Comparison of ENCODE assay signal across 17 cellular contexts in genomic region chr6:131636880-131637792, GRCh38. TPM values are rescaled to one million over a fixed set of nuclear protein-coding genes. Genes with fewer than 3 reads are reported as not detected.
DNase-seq lines count a peak whose midpoint lies in the region; ATAC-seq and TF ChIP-seq lines count a peak whose summit lies in the region.
"Had no signal": no experiment of that assay in that cellular context is flagged by ENCODE, and none has a peak within 500 bp of the region (broad histone marks: within the 10 kb centered on the region; RNA-seq: fewer than 3 reads in every experiment).

TSS of gene ENPP3 (plus strand) at chr6:131637302. CDS start at chr6:131637385, 83 bp downstream.

- peaks cover 0 to 2% (median 0%) of the 10 kb centered on the region in 4 donors for H3K4me1 ChIP-seq in Peyer's patch
- no peaks in the 10 kb centered on the region for H3K4me1 ChIP-seq in naive thymus-derived CD4-positive, alpha-beta T cell (ENCODE audit: control insufficient read depth in 2 of 2, insufficient read depth in 2 of 2, low read length in 2 of 2)
- H3K4me1 ChIP-seq in right cardiac atrium (ENCODE audit: control insufficient read depth, insufficient read depth, low read length): no peaks in the 10 kb centered on the region
- H3K4me1 ChIP-seq: lower lobe of right lung had no signal

- H3K9me3 Mint-ChIP-seq in naive thymus-derived CD4-positive, alpha-beta T cell: peaks cover 0 to 1% (median 0%) of the 10 kb centered on the region in 11 donors
- H3K9me3 Mint-ChIP-seq: activated naive CD4-positive, alpha-beta T cell treated with anti-CD3 and anti-CD28 coated beads for 36 hours had no signal

- no peaks in the 10 kb centered on the region for H3K4me1 Mint-ChIP-seq in naive thymus-derived CD4-positive, alpha-beta T cell

- H3K27ac ChIP-seq in Peyer's patch: no peak within 1 kb of the TSS
- H3K27ac ChIP-seq in naive thymus-derived CD4-positive, alpha-beta T cell (ENCODE audit: low read depth, low read length): no peak within 1 kb of the TSS
- no peak within 1 kb of the TSS for H3K27ac ChIP-seq in right cardiac atrium (ENCODE audit: low read length)
- H3K27ac ChIP-seq: cardiac muscle cell, lower lobe of right lung, spleen had no signal

- no peaks in the 10 kb centered on the region for H3K9me3 ChIP-seq in Peyer's patch
- H3K9me3 ChIP-seq in naive thymus-derived CD4-positive, alpha-beta T cell (ENCODE audit: control insufficient read depth in 2 of 3, low read length in 3 of 3): no peaks in the 10 kb centered on the region
- no peaks in the 10 kb centered on the region for H3K9me3 ChIP-seq in right cardiac atrium (ENCODE audit: control insufficient read depth, low read length)
- H3K9me3 ChIP-seq: lower lobe of right lung, spleen had no signal

- no peaks in the 10 kb centered on the region for H3K27me3 ChIP-seq in Peyer's patch
- H3K27me3 ChIP-seq in naive thymus-derived CD4-positive, alpha-beta T cell (ENCODE audit: control insufficient read depth in 2 of 2, insufficient read depth in 2 of 2, low read length in 2 of 2): no peaks in the 10 kb centered on the region
- no peaks in the 10 kb centered on the region for H3K27me3 ChIP-seq in right cardiac atrium (ENCODE audit: control insufficient read depth, insufficient read depth)
- H3K27me3 ChIP-seq: cardiac muscle cell, spleen had no signal

- intact Hi-C loops in naive thymus-derived CD4-positive, alpha-beta T cell (cut with micrococcal nuclease): no loop called here
- intact Hi-C loops in right cardiac atrium (cut with DNase I): no loop called here

- peak within 1 kb of the TSS in 2 of 4 donors; percentile 0 to 27 for H3K4me3 ChIP-seq in Peyer's patch
- H3K4me3 ChIP-seq in epithelial cell of proximal tubule (ENCODE audit: low read depth, low read length): peak within 1 kb of the TSS; percentile 4
- H3K4me3 ChIP-seq in naive thymus-derived CD4-positive, alpha-beta T cell (ENCODE audit: low read length): no peak within 1 kb of the TSS
- H3K4me3 ChIP-seq in right cardiac atrium (ENCODE audit: low read length): no peak within 1 kb of the TSS
- H3K4me3 ChIP-seq: cardiac muscle cell, lower lobe of right lung, spleen had no signal

- TF ChIP-seq CTCF in Peyer's patch (IDR thresholded peaks at IDR 0.05) (no peak), epithelial cell of proximal tubule (conservative IDR thresholded peaks at IDR 0.05; ENCODE audit: low read depth, low read length) (no peak)

- DNase-seq in AG20443 (ENCODE audit: low spot score): peak; percentile 29
- no peak for DNase-seq in Peyer's patch
- DNase-seq in epithelial cell of proximal tubule (ENCODE audit: low read depth): no peak
- DNase-seq in naive thymus-derived CD4-positive, alpha-beta T cell: no peak
- DNase-seq in right cardiac atrium: no peak
- no peak for DNase-seq in SKM-1 treated with dmso at 0.1 percent for 144 hours (lab: John Stamatoyannopoulos, UW; ENCODE audit: unreplicated experiment)
- no peak for DNase-seq in NCI-H2081 treated with DMSO at 0.1 percent for 48 hours (lab: John Stamatoyannopoulos, UW)
- no peak for DNase-seq in activated CD4-positive, alpha-beta T cell treated with anti-CD3 and anti-CD28 coated beads, Interleukin-2, amount 50 U/mL, for 1 hour
- DNase-seq: activated CD8-positive, alpha-beta memory T cell treated with anti-CD3 and anti-CD28 coated beads for 24 hours; activated naive CD4-positive, alpha-beta T cell treated with anti-CD3 and anti-CD28 coated beads for 36 hours; hippocampal formation; lower lobe of right lung; NCI-H2029; NCI-H748 treated with DMSO at 0.1 percent for 48 hours; spleen had no signal

- no peak within 1 kb of the TSS for H3K4me3 Mint-ChIP-seq in naive thymus-derived CD4-positive, alpha-beta T cell
- H3K4me3 Mint-ChIP-seq: activated naive CD4-positive, alpha-beta T cell treated with anti-CD3 and anti-CD28 coated beads for 36 hours had no signal

- peak; percentile 31 for ATAC-seq in naive thymus-derived CD4-positive, alpha-beta T cell
- no peak for ATAC-seq in right cardiac atrium
- ATAC-seq: lower lobe of right lung had no signal

- WGBS in right cardiac atrium: 69% methylated on average over 10 of the region's 10 CpGs

- no peaks in the 10 kb centered on the region for H3K36me3 ChIP-seq in Peyer's patch
- no peaks in the 10 kb centered on the region for H3K36me3 ChIP-seq in naive thymus-derived CD4-positive, alpha-beta T cell (ENCODE audit: control insufficient read depth in 2 of 3, insufficient read depth in 3 of 3, low read length in 3 of 3)
- H3K36me3 ChIP-seq: cardiac muscle cell, lower lobe of right lung, spleen had no signal

- POLR2A ChIA-PET in naive thymus-derived CD4-positive, alpha-beta T cell (lab: Charles Lee): no interaction called here

- TF ChIP-seq POLR2A in Peyer's patch (IDR thresholded peaks at IDR 0.05): peak; percentile 43 to 53

- H3K27ac Mint-ChIP-seq in naive thymus-derived CD4-positive, alpha-beta T cell: no peak within 1 kb of the TSS
- H3K27ac Mint-ChIP-seq: activated naive CD4-positive, alpha-beta T cell treated with anti-CD3 and anti-CD28 coated beads for 36 hours had no signal

- CTCF ChIA-PET in naive thymus-derived CD4-positive, alpha-beta T cell (lab: Charles Lee): interaction anchor here (1.1 kb wide), 1 partner anchor 8 kb away, joined by 3 read pairs; no protein-coding TSS in a partner anchor

- peaks cover 0 to 8% (median 0%) of the 10 kb centered on the region in 5 donors for H3K36me3 Mint-ChIP-seq in naive thymus-derived CD4-positive, alpha-beta T cell

- H3K27me3 Mint-ChIP-seq in naive thymus-derived CD4-positive, alpha-beta T cell: peaks cover 0 to 5% (median 0%) of the 10 kb centered on the region in 5 donors

RNA-seq across cellular contexts. Expression of gene ENPP3, which starts in this region (rescaled TPM):
- total RNA-seq in Peyer's patch (10 to 100 TPM in 3 of 4 donors, 1 to 10 TPM in 1; 4.1 to 27.2 (median 18.0) TPM), epithelial cell of proximal tubule (0.17 TPM in 1 of 2 replicates, not detected in the other), right cardiac atrium (under 1 TPM; 0.14 to 0.40 (median 0.27) TPM)
- 1 to 10 TPM in 2 of 5 experiments, under 1 TPM in 3; 0.35 to 7.1 (median 0.51) TPM for total RNA-seq in naive thymus-derived CD4-positive, alpha-beta T cell
- polyA plus RNA-seq in naive thymus-derived CD4-positive, alpha-beta T cell: under 1 TPM; 0.15 to 0.33 TPM
- 0.14 TPM for polyA plus RNA-seq in right cardiac atrium
- total RNA-seq: Daoy had no signal
